25 cellular contexts compared by ENCODE assay signal in the genomic region with DNA sequence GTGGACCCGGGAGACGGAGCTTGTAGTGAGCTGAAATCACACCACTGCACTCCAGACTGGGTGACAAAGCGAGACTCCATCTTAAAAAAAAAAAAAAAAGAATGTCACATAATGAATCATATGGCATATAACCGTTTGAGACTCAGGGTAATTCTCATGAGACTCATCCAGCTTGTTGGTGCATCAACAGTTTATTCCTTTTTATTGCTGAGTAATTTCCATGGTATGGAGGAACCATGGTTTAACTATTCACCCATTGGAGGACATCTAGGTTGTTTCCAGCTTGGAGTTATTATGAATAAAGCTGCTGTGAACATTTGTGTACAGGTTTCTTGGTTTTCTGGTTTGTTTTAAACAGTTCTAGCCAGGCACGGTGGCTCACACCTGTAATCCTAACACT.
DNase-seq lines count a peak whose midpoint lies in the region; ATAC-seq, FAIRE-seq and TF ChIP-seq lines count a peak whose summit lies in the region.
"Had no signal": no experiment of that assay in that cellular context is flagged by ENCODE, and none has a peak within 500 bp of the region (broad histone marks: within the 10 kb centered on the region; RNA-seq: fewer than 3 reads in every experiment).

No MANE protein-coding gene starts in this region.

- ATAC-seq in HG02759 (IDR thresholded peaks at IDR 0.05; ENCODE audit: unreplicated experiment) = no peak
- ATAC-seq: A549; activated CD8-positive, alpha-beta T cell treated with anti-CD3 and anti-CD28 coated beads for 36 hours; activated naive CD4-positive, alpha-beta T cell treated with anti-CD3 and anti-CD28 coated beads, Interleukin-2, amount 50 U/mL, for 72 hours; activated T-cell treated with anti-CD3 and anti-CD28 coated beads, Interleukin-2, amount 50 U/mL, for 4 hours; body of pancreas; heart right ventricle; T-cell had no signal

- H3K27me3 ChIP-seq in ACC112 (ENCODE audit: insufficient read depth, low read length) (no peaks in the 10 kb centered on the region), adipocyte (replicated peaks; ENCODE audit: control insufficient read depth, insufficient read depth, low read length) (no peaks in the 10 kb centered on the region)
- H3K27me3 ChIP-seq: body of pancreas, heart right ventricle, spleen had no signal

- H3K4me3 ChIP-seq in ACC112 (ENCODE audit: low read depth, low read length) (no peak overlapping the region), adipocyte (ENCODE audit: low read length) (no peak overlapping the region)
- H3K4me3 ChIP-seq: A549, body of pancreas, heart right ventricle, spleen had no signal

- peaks cover 36% of the 10 kb centered on the region for H3K4me1 ChIP-seq in ACC112 (ENCODE audit: control insufficient read depth, insufficient read depth, low read length, unreplicated experiment)
- H3K4me1 ChIP-seq in adipocyte (ENCODE audit: control insufficient read depth, insufficient read depth, low read length) = peaks cover 41% of the 10 kb centered on the region

- H3K36me3 ChIP-seq in ACC112 (ENCODE audit: insufficient read depth, low read length) (peaks cover 4% of the 10 kb centered on the region), adipocyte (ENCODE audit: control insufficient read depth, insufficient read depth, low read length, severe bottlenecking) (peaks cover 35% of the 10 kb centered on the region)

- no peak for TF ChIP-seq POLR2A in H54 (IDR thresholded peaks at IDR 0.05; ENCODE audit: low read depth, low read length)

- no peak overlapping the region for H2AFZ ChIP-seq in ACC112 (ENCODE audit: low read length, unreplicated experiment)

- H3K79me2 ChIP-seq in ACC112 (ENCODE audit: control insufficient read depth, insufficient read depth, low read length, unreplicated experiment) = no peaks in the 10 kb centered on the region

- H3K27ac ChIP-seq in ACC112 (ENCODE audit: low read depth, low read length) = peak overlapping the region; percentile 48
- H3K27ac ChIP-seq in substantia nigra (ENCODE audit: low read depth, low read length, poor library complexity, severe bottlenecking) = no peak overlapping the region
- H3K27ac ChIP-seq: A549, body of pancreas, heart right ventricle, spleen had no signal

- DNase-seq in H54 (ENCODE audit: insufficient read length, low spot score) (peak; percentile 12), adipocyte (ENCODE audit: low read depth) (peak; percentile 39), hepatic stellate cell (ENCODE audit: low spot score) (peak; percentile 74), NCI-H1105 treated with DMSO at 0.1 percent for 48 hours (lab: John Stamatoyannopoulos, UW) (no peak), substantia nigra (lab: John Stamatoyannopoulos, UW) (no peak), NCI-H1105 (lab: John Stamatoyannopoulos, UW) (no peak)
- DNase-seq: activated B cell treated with CpG ODN at 0.5 μM for 24 hours; activated CD8-positive, alpha-beta T cell treated with anti-CD3 and anti-CD28 coated beads for 36 hours; activated T-cell treated with anti-CD3 and anti-CD28 coated beads, Interleukin-2, amount 50 U/mL, for 4 hours; body of pancreas; cortex of kidney; DMS79 treated with DMSO at 0.1 percent for 48 hours; heart right ventricle; islet precursor cell; NCI-H1092; NCI-H2081 treated with DMSO at 0.1 percent for 48 hours; NCI-H524; Right ventricle myocardium superior; spleen; T-cell had no signal

- no peak overlapping the region for H3K9ac ChIP-seq in adipocyte (ENCODE audit: low read length)

- FAIRE-seq in H54 (lab: Jason Lieb, UNC) = no peak
- FAIRE-seq: A549, H1 had no signal

- peaks cover 4% of the 10 kb centered on the region for H3K9me3 ChIP-seq in adipocyte (ENCODE audit: control insufficient read depth, low read length)

Comparison
In these comparisons a context has a peak if more than half of its experiments do, and no peak if none do; other contexts are left out.
1. DNase-seq: peak in H54 (single experiment), adipocyte (single experiment) and hepatic stellate cell (single experiment); none in NCI-H1105 treated with DMSO at 0.1 percent for 48 hours (single experiment), substantia nigra (0 of 49) and NCI-H1105 (single experiment).